In the genomic region with DNA sequence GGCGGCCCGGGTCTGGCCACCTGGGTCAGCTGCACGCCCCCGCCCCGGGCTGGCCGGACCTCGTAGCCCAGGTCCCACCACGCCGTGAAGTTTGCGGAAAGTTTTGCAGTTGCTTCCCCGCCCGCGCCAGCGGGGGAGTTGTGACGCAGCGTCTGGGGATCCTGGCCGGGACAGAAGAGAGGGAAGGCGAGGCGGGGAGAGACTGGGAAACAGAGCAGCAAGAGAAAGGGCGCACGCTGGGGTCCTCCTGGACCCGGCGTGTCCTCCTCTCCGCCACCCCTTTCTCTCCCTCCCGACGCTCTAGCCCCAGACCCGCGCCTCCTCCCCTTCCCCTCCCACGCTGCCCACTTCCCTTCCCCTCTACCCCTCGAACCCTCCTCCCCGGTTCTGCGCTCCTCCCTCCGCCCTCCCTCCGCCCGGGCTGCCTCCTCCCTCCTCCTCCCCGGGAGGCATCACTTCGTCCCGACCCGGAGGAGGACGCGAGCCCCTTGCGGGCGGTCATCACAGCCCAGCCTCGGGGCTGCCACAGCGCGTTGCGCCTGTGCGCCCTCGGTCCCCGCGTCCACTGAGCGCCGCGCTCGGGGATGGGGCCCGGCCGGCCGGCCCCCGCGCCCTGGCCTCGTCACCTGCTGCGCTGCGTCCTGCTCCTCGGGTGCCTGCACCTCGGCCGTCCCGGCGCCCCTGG, we compare ENCODE assay signal across 8 cellular contexts. TPM values are rescaled to one million over a fixed set of nuclear protein-coding genes. Genes with fewer than 3 reads are reported as not detected.
DNase-seq lines count a peak whose midpoint lies in the region; ATAC-seq lines count a peak whose summit lies in the region.

TSS of gene MRC2 (plus strand) at position 452 of the 685 bp plus-strand sequence. CDS start at position 585, 133 bp downstream.

- peak within 1 kb of the TSS; percentile 40 for H3K27ac ChIP-seq in epithelial cell of prostate

- POLR2A ChIA-PET in activated CD4-positive, alpha-beta T cell treated with anti-CD3 and anti-CD28 coated beads, Interleukin-2, amount 10 ng/mL, durations not matched to agents 7 days and 5 days (lab: Charles Lee), result no interaction called here

- H3K4me3 Mint-ChIP-seq in activated CD4-positive, alpha-beta T cell treated with anti-CD3 and anti-CD28 coated beads, Interleukin-2, amount 10 ng/mL, durations not matched to agents 7 days and 5 days, result peak within 1 kb of the TSS; percentile 81
- peak within 1 kb of the TSS; percentile 84 for H3K4me3 Mint-ChIP-seq in stimulated activated memory B cell treated with anti-CD40 and anti-IgM and Interleukin-4, amounts not matched to agents 10 μg/mL and 1 μg/mL and 100 μg/mL, for 72 hours

- H3K4me1 Mint-ChIP-seq in activated CD4-positive, alpha-beta T cell treated with anti-CD3 and anti-CD28 coated beads, Interleukin-2, amount 10 ng/mL, durations not matched to agents 7 days and 5 days, result peaks cover 9% of the 10 kb centered on the region
- H3K4me1 Mint-ChIP-seq in stimulated activated memory B cell treated with anti-CD40 and anti-IgM and Interleukin-4, amounts not matched to agents 10 μg/mL and 1 μg/mL and 100 μg/mL, for 72 hours, result peaks cover 29% of the 10 kb centered on the region

- peaks cover 4% of the 10 kb centered on the region for H3K36me3 Mint-ChIP-seq in activated CD4-positive, alpha-beta T cell treated with anti-CD3 and anti-CD28 coated beads, Interleukin-2, amount 10 ng/mL, durations not matched to agents 7 days and 5 days (ENCODE audit: low read depth)
- peaks cover 6% of the 10 kb centered on the region for H3K36me3 Mint-ChIP-seq in stimulated activated memory B cell treated with anti-CD40 and anti-IgM and Interleukin-4, amounts not matched to agents 10 μg/mL and 1 μg/mL and 100 μg/mL, for 72 hours

- CTCF ChIA-PET in activated CD4-positive, alpha-beta T cell treated with anti-CD3 and anti-CD28 coated beads, Interleukin-2, amount 10 ng/mL, durations not matched to agents 7 days and 5 days (lab: Charles Lee), result interaction anchor here (0.6 kb wide), 1 partner anchor 843 kb away, joined by 5 read pairs; no protein-coding TSS in a partner anchor

- ATAC-seq in stimulated activated memory B cell treated with anti-CD40 and anti-IgM and Interleukin-4, amounts not matched to agents 10 μg/mL and 1 μg/mL and 100 μg/mL, for 72 hours, result peak; percentile 72
- ATAC-seq in HG03039 (IDR thresholded peaks at IDR 0.05; ENCODE audit: unreplicated experiment), result no peak

- H3K27me3 Mint-ChIP-seq in activated CD4-positive, alpha-beta T cell treated with anti-CD3 and anti-CD28 coated beads, Interleukin-2, amount 10 ng/mL, durations not matched to agents 7 days and 5 days, result peaks cover 22% of the 10 kb centered on the region
- H3K27me3 Mint-ChIP-seq in stimulated activated memory B cell treated with anti-CD40 and anti-IgM and Interleukin-4, amounts not matched to agents 10 μg/mL and 1 μg/mL and 100 μg/mL, for 72 hours, result peaks cover 50% of the 10 kb centered on the region

- H3K9me3 Mint-ChIP-seq in activated CD4-positive, alpha-beta T cell treated with anti-CD3 and anti-CD28 coated beads, Interleukin-2, amount 10 ng/mL, durations not matched to agents 7 days and 5 days, result no peaks in the 10 kb centered on the region
- H3K9me3 Mint-ChIP-seq in stimulated activated memory B cell treated with anti-CD40 and anti-IgM and Interleukin-4, amounts not matched to agents 10 μg/mL and 1 μg/mL and 100 μg/mL, for 72 hours, result no peaks in the 10 kb centered on the region

- H3K27ac Mint-ChIP-seq in activated CD4-positive, alpha-beta T cell treated with anti-CD3 and anti-CD28 coated beads, Interleukin-2, amount 10 ng/mL, durations not matched to agents 7 days and 5 days, result peak within 1 kb of the TSS; percentile 77
- peak within 1 kb of the TSS; percentile 81 for H3K27ac Mint-ChIP-seq in stimulated activated memory B cell treated with anti-CD40 and anti-IgM and Interleukin-4, amounts not matched to agents 10 μg/mL and 1 μg/mL and 100 μg/mL, for 72 hours

- peak; percentile 79 for DNase-seq in GDM1 (lab: John Stamatoyannopoulos, UW)
- DNase-seq in KG1 (lab: John Stamatoyannopoulos, UW), result peak; percentile 16
- peak; percentile 35 for DNase-seq in activated CD4-positive, alpha-beta T cell treated with anti-CD3 and anti-CD28 coated beads, Interleukin-2, amount 10 ng/mL, durations not matched to agents 7 days and 5 days
- no peak for DNase-seq in epithelial cell of prostate (ENCODE audit: low read depth, low spot score)
- DNase-seq in mucosa of gallbladder (ENCODE audit: low spot score), result peak; percentile 50
- DNase-seq in globus pallidus (ENCODE audit: low spot score), result no peak

RNA-seq across cellular contexts. Expression of gene MRC2, which starts in this region (rescaled TPM):
- total RNA-seq in activated CD4-positive, alpha-beta T cell treated with anti-CD3 and anti-CD28 coated beads, Interleukin-2, amount 10 ng/mL, durations not matched to agents 7 days and 5 days, result 1 to 10 TPM; 4.0 TPM
- 87.4 TPM for total RNA-seq in mucosa of gallbladder

Comparison
In these comparisons a context has a peak if more than half of its experiments do, and no peak if none do; other contexts are left out.
1. RNA of gene MRC2 (total RNA-seq): 87.4 TPM in mucosa of gallbladder (single experiment); 4.0 TPM in activated CD4-positive, alpha-beta T cell treated with anti-CD3 and anti-CD28 coated beads, Interleukin-2, amount 10 ng/mL, durations not matched to agents 7 days and 5 days; every median in the first group is over 10 times any median in the second.
2. DNase-seq: peak in GDM1 (single experiment), KG1 (single experiment), activated CD4-positive, alpha-beta T cell treated with anti-CD3 and anti-CD28 coated beads, Interleukin-2, amount 10 ng/mL, durations not matched to agents 7 days and 5 days (single experiment) and mucosa of gallbladder (single experiment); none in epithelial cell of prostate (single experiment) and globus pallidus (single experiment).